In the genomic region with DNA sequence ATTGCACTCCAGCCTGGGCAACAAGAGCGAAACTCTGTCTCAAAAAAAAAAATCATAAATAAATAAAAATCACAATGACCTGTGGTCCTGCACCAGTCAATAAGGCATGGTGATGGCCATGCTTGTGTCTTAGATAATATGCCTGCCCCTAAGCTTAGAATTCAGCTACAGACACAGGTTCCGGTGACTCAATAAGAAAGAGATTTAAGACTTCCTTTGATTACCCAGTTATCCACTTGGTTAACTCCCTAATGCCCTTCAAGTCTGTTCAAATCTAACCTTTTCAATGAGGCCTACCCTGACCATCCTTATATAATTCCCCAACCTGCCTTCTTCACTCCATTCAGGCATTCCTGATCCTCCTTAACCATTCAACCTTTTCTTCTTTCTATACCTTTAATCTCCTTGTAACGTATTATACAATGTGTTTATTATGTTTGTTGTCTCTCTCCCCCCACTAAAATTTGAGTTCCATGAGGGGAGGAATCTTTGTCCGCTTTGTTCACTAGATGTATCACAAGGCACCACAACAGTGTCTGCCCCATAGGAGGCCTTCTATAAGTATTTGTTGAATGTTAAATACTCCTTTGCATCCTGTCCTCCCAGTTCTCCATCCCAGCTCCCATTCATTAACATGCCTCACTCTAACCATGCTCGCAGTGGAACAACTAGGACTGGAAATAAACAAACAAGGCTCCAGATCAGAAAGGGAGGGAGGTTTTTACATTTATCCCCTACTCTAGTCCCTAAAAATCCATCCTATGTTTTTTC, we compare ENCODE assay signal across 1 cellular context.
TF ChIP-seq lines count a peak whose summit lies in the region.

No MANE protein-coding gene starts in this region.

TF ChIP-seq in endothelial cell of umbilical vein, 7 proteins besides CTCF, POLR2A, EP300 and RAD21:
- no peak for TF ChIP-seq EZH2 (IDR thresholded peaks at IDR 0.05; ENCODE audit: borderline replicate concordance, low read depth, low read length, severe bottlenecking)
- TF ChIP-seq, protein P1, sequence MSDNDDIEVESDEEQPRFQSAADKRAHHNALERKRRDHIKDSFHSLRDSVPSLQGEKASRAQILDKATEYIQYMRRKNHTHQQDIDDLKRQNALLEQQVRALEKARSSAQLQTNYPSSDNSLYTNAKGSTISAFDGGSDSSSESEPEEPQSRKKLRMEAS (IDR thresholded peaks at IDR 0.05; ENCODE audit: insufficient read depth, insufficient read length) = no peak
- TF ChIP-seq FOS (IDR thresholded peaks at IDR 0.05; ENCODE audit: borderline replicate concordance, insufficient read depth, low read length) = no peak
- no peak for TF ChIP-seq JUN (IDR thresholded peaks at IDR 0.05; ENCODE audit: borderline replicate concordance, insufficient read depth, insufficient read length, low read depth)
- no peak for TF ChIP-seq MYC (IDR thresholded peaks at IDR 0.05; ENCODE audit: low read depth, low read length)
- TF ChIP-seq POLR2AphosphoS5 (IDR thresholded peaks at IDR 0.05; ENCODE audit: insufficient read depth, low read depth, low read length) = no peak
- TF ChIP-seq GATA2 (IDR thresholded peaks at IDR 0.05; ENCODE audit: insufficient read depth, insufficient read length, low read depth, low read length) = no peak
